In the genomic region with DNA sequence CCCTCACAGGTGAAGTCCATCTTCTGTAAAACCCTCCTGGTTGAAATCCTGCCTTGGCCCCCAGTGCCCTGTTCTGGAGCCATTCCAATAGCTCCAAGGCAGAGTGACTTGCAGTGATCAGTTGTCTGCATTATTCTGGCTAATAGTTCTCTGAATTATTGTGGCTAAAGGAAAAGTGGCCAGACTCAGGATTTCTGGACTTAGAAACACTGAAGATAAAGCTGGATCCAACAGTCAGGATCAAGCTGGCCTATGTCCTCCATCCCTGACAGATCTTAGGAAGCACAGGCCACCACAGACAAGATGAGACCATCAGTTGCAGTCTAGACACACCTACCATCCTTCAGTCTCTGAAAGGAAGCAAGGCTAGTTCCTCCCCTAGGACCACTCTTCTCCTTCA, we compare ENCODE assay signal across 9 cellular contexts. TPM values are rescaled to one million over a fixed set of nuclear protein-coding genes. Genes with fewer than 3 reads are reported as not detected.
DNase-seq lines count a peak whose midpoint lies in the region; ATAC-seq and TF ChIP-seq lines count a peak whose summit lies in the region.
"Had no signal": no experiment of that assay in that cellular context is flagged by ENCODE, and none has a peak within 500 bp of the region (broad histone marks: within the 10 kb centered on the region; RNA-seq: fewer than 3 reads in every experiment).

No MANE protein-coding gene starts in this region.

- no peaks in the 10 kb centered on the region for H3K9me3 ChIP-seq in body of pancreas
- H3K9me3 ChIP-seq in transverse colon: no peaks in the 10 kb centered on the region
- no peaks in the 10 kb centered on the region for H3K9me3 ChIP-seq in A673 (ENCODE audit: low read depth, low read length, poor library complexity, severe bottlenecking)
- H3K9me3 ChIP-seq in mucosa of descending colon: no peaks in the 10 kb centered on the region

- CTCF ChIA-PET in activated naive CD4-positive, alpha-beta T cell treated with anti-CD3 and anti-CD28 coated beads, Interleukin-2, amount 10 ng/mL, durations not matched to agents 7 days and 5 days (lab: Charles Lee): interaction anchor here (1.0 to 1.6 kb wide), 5 partner anchors 10 to 106 kb away, joined by 3 to 5 read pairs (median 4); partner anchors contain the start of gene THEM5
- CTCF ChIA-PET in A673 (lab: Charles Lee): no interaction called here

- ATAC-seq in body of pancreas (no peak), GM18519 (IDR thresholded peaks at IDR 0.05; ENCODE audit: low FRiP score, unreplicated experiment) (no peak), mucosa of descending colon (no peak)

- intact Hi-C loops in body of pancreas (cut with DNase I) (no loop called here), transverse colon (cut with DNase I; ENCODE audit: low total_unique reads) (no loop called here), A673 (cut with micrococcal nuclease; ENCODE audit: unreplicated experiment) (no loop called here), mucosa of descending colon (cut with DNase I, micrococcal nuclease) (no loop called here)

- H3K27me3 Mint-ChIP-seq in activated naive CD4-positive, alpha-beta T cell treated with anti-CD3 and anti-CD28 coated beads, Interleukin-2, amount 10 ng/mL, durations not matched to agents 7 days and 5 days: peaks cover 44% of the 10 kb centered on the region

- no peak for TF ChIP-seq POLR2A in body of pancreas (IDR thresholded peaks at IDR 0.05)
- TF ChIP-seq POLR2A in transverse colon (IDR thresholded peaks at IDR 0.05): no peak

- POLR2A ChIA-PET in A673 (lab: Charles Lee; ENCODE audit: low non-redundant PET): no interaction called here

- H3K27me3 ChIP-seq in body of pancreas (no peaks in the 10 kb centered on the region), transverse colon (peaks cover 47% of the 10 kb centered on the region), A673 (replicated peaks; ENCODE audit: insufficient read depth, low read depth, low read length, poor library complexity) (peaks cover 58% of the 10 kb centered on the region)

- no TSS peak for BruUV-seq in A673 (replicated peaks; lab: Mats Ljungman, UMichigan)

- H3K36me3 Mint-ChIP-seq in activated naive CD4-positive, alpha-beta T cell treated with anti-CD3 and anti-CD28 coated beads, Interleukin-2, amount 10 ng/mL, durations not matched to agents 7 days and 5 days: no peaks in the 10 kb centered on the region

- TF ChIP-seq CTCF in body of pancreas (IDR thresholded peaks at IDR 0.05) (no peak), transverse colon (IDR thresholded peaks at IDR 0.05) (no peak), A673 (conservative IDR thresholded peaks at IDR 0.05; ENCODE audit: low read depth, low read length) (no peak), mucosa of descending colon (IDR thresholded peaks at IDR 0.05) (no peak)

- no peak overlapping the region for H3K27ac Mint-ChIP-seq in activated naive CD4-positive, alpha-beta T cell treated with anti-CD3 and anti-CD28 coated beads, Interleukin-2, amount 10 ng/mL, durations not matched to agents 7 days and 5 days

- no peaks in the 10 kb centered on the region for H3K9me3 Mint-ChIP-seq in activated naive CD4-positive, alpha-beta T cell treated with anti-CD3 and anti-CD28 coated beads, Interleukin-2, amount 10 ng/mL, durations not matched to agents 7 days and 5 days

- H3K36me3 ChIP-seq in body of pancreas (replicated peaks in 1 of 2; ENCODE audit: insufficient read depth in 1 of 2, low read depth in 2 of 2) (no peaks in the 10 kb centered on the region), transverse colon (no peaks in the 10 kb centered on the region), A673 (ENCODE audit: insufficient read depth, low read length, poor library complexity, severe bottlenecking) (no peaks in the 10 kb centered on the region), mucosa of descending colon (ENCODE audit: low read depth) (no peaks in the 10 kb centered on the region)

- H3K4me3 ChIP-seq in body of pancreas (no peak overlapping the region), transverse colon (peak overlapping the region in 3 of 4 donors; percentile 29 to 54 (median 34)), A673 (ENCODE audit: low read depth, low read length, poor library complexity, severe bottlenecking) (no peak overlapping the region), mucosa of descending colon (no peak overlapping the region)

- no peak for DNase-seq in activated naive CD4-positive, alpha-beta T cell treated with anti-CD3 and anti-CD28 coated beads, Interleukin-2, amount 10 ng/mL, durations not matched to agents 7 days and 5 days
- DNase-seq in activated naive CD4-positive, alpha-beta T cell treated with Interleukin-2 at 50 U/mL for 16 hours: no peak
- DNase-seq in body of pancreas (no peak), medulla oblongata (ENCODE audit: extremely low spot score) (peak; percentile 34), transverse colon (no peak), A673 (ENCODE audit: low spot score) (no peak), mucosa of descending colon (no peak)

- peak overlapping the region; percentile 91 to 97 (median 95) for H3K27ac ChIP-seq in body of pancreas
- H3K27ac ChIP-seq in transverse colon: peak overlapping the region; percentile 80 to 91 (median 89)
- H3K27ac ChIP-seq in A673 (ENCODE audit: low read depth, low read length, poor library complexity, severe bottlenecking): no peak overlapping the region

- H3K4me1 Mint-ChIP-seq in activated naive CD4-positive, alpha-beta T cell treated with anti-CD3 and anti-CD28 coated beads, Interleukin-2, amount 10 ng/mL, durations not matched to agents 7 days and 5 days: peaks cover 45% of the 10 kb centered on the region

- peak overlapping the region; percentile 74 for H3K4me3 Mint-ChIP-seq in activated naive CD4-positive, alpha-beta T cell treated with anti-CD3 and anti-CD28 coated beads, Interleukin-2, amount 10 ng/mL, durations not matched to agents 7 days and 5 days

- H3K4me1 ChIP-seq in body of pancreas (peaks cover 57% of the 10 kb centered on the region), transverse colon (peaks cover 3 to 42% (median 26%) of the 10 kb centered on the region in 4 donors), A673 (ENCODE audit: insufficient read depth, low read length, poor library complexity, severe bottlenecking) (peaks cover 10% of the 10 kb centered on the region), mucosa of descending colon (ENCODE audit: low read depth) (no peaks in the 10 kb centered on the region)

- no peak for TF ChIP-seq EP300 in transverse colon (IDR thresholded peaks at IDR 0.05; ENCODE audit: low read depth)

- in situ Hi-C loops in transverse colon (cut with MboI; ENCODE audit: low pct_ligation_motif_present in 1 of 4, low pct_unique_long_range_greater_than_20kb in 1 of 4, low sequenced_read_pairs in 3 of 4): no loop called here

RNA-seq across cellular contexts. Expression of gene C2CD4D, which starts 0.8 kb away (rescaled TPM):
- total RNA-seq in body of pancreas (1 to 10 TPM in 1 of 2 donors, under 1 TPM in 1; 0.26 to 2.6 TPM), transverse colon (not detected), A673 (2021) (not detected in 2 replicates), mucosa of descending colon (1 to 10 TPM in 1 of 3 donors, under 1 TPM in 2; 0.51 to 1.0 (median 0.61) TPM)

RNA-seq across cellular contexts. Expression of gene RORC, which starts 8.8 kb away (rescaled TPM):
- total RNA-seq in body of pancreas (10 to 100 TPM; 32.3 to 51.4 TPM), transverse colon (10 to 100 TPM in 3 of 4 donors, 1 to 10 TPM in 1; 3.4 to 34.3 (median 32.0) TPM), A673 (2021) (not detected in 2 replicates), mucosa of descending colon (10 to 100 TPM in 2 of 3 donors, 1 to 10 TPM in 1; 9.5 to 29.5 (median 17.7) TPM)

RNA-seq across cellular contexts. Expression of gene THEM5, which starts 13.1 kb away (rescaled TPM):
- total RNA-seq in body of pancreas: not detected
- not detected for total RNA-seq in transverse colon
- total RNA-seq in A673 (2021): not detected in 2 replicates
- total RNA-seq in mucosa of descending colon: not detected

RNA-seq across cellular contexts. Expression of gene LINGO4, which starts 35.2 kb away (rescaled TPM):
- 1 to 10 TPM in 1 of 2 donors, under 1 TPM in 1; 0.66 to 1.6 TPM for total RNA-seq in body of pancreas
- total RNA-seq in transverse colon: under 1 TPM in 2 of 4 donors, not detected in 2; 0.14 to 0.48 TPM
- total RNA-seq in A673 (2021): not detected in 2 replicates
- under 1 TPM; 0.23 to 0.54 (median 0.24) TPM for total RNA-seq in mucosa of descending colon
- total RNA-seq: esophagus mucosa had no signal

RNA-seq across cellular contexts. Expression of gene TDRKH, which starts 50.1 kb away (rescaled TPM):
- 1 to 10 TPM; 2.6 to 4.0 TPM for total RNA-seq in body of pancreas
- total RNA-seq in transverse colon: 1 to 10 TPM in 3 of 4 donors, under 1 TPM in 1; 0.80 to 5.4 (median 4.0) TPM
- total RNA-seq in A673 (2021): 2.1 and 3.2 TPM in 2 replicates
- 10 to 100 TPM in 1 of 3 donors, 1 to 10 TPM in 2; 5.8 to 11.4 (median 7.4) TPM for total RNA-seq in mucosa of descending colon

Comparison
In these comparisons a context has a peak if more than half of its experiments do, and no peak if none do; other contexts are left out.
1. H3K4me3 ChIP-seq: peak in transverse colon (3 of 4); none in body of pancreas (0 of 2), A673 (single experiment) and mucosa of descending colon (single experiment).